23 cellular contexts compared by ENCODE assay signal in the genomic region with DNA sequence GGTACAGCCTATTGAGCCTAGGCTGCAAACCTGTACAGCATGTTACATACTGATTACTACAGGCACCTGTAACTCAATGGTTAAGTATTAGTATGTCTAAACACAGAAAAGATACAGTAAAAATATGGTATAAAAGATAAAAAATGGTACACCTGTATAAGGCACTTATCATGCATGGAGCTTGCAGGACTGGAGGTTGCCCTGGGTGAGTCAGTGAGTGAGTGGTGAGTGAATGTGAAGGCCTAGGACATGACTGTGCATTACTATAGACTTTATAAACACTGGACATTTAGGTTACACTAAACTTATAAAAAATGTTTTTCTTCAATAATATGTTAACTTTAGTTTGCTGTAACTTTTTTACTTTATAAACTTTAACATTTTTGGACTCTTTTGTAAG.
DNase-seq lines count a peak whose midpoint lies in the region; ATAC-seq and TF ChIP-seq lines count a peak whose summit lies in the region.
"Had no signal": no experiment of that assay in that cellular context is flagged by ENCODE, and none has a peak within 500 bp of the region (broad histone marks: within the 10 kb centered on the region; RNA-seq: fewer than 3 reads in every experiment).

No MANE protein-coding gene starts in this region.

- H3K27me3 ChIP-seq in MG63 (no peaks in the 10 kb centered on the region), brain microvascular endothelial cell (replicated peaks) (no peaks in the 10 kb centered on the region)
- H3K27me3 ChIP-seq: SJCRH30, suprapubic skin had no signal

- TF ChIP-seq CTCF in brain microvascular endothelial cell (IDR thresholded peaks at IDR 0.05; ENCODE audit: low read depth, low read length, missing control alignments) = no peak

- DNase-seq in Daoy (ENCODE audit: low read depth) (peak; percentile 74), MG63 (peak; percentile 66), brain microvascular endothelial cell (peak; percentile 61), iris pigment epithelial cell (ENCODE audit: low read depth) (peak; percentile 77), AG08395 (ENCODE audit: low spot score) (no peak), NCI-H2107 treated with DMSO at 0.1 percent for 48 hours (lab: John Stamatoyannopoulos, UW; ENCODE audit: unreplicated experiment) (no peak)
- DNase-seq in activated CD8-positive, alpha-beta memory T cell treated with anti-CD3 and anti-CD28 coated beads, Interleukin-2, amount 50 U/mL, for 48 hours = no peak
- DNase-seq: activated CD4-positive, alpha-beta memory T cell treated with anti-CD3 and anti-CD28 coated beads, Interleukin-2, amount 10 ng/mL, durations not matched to agents 7 days and 5 days; activated CD4-positive, CD25-positive, alpha-beta regulatory T cell; activated T-cell treated with anti-CD3 and anti-CD28 coated beads, Interleukin-2, amount 50 U/mL, for 72 hours; CD8-positive, alpha-beta T cell; DMS53; erythroblast; Karpas-422; NCI-H1105 treated with DMSO at 0.1 percent for 48 hours; NCI-H774; occipital lobe; OCI-M1; right cardiac atrium; SJCRH30 had no signal

- in situ Hi-C loops in brain microvascular endothelial cell (cut with HindIII; ENCODE audit: low pct_ligation_motif_present, low sequenced_read_pairs) = loop anchor here (25.0 kb wide), 1 partner anchor 182 kb away; the partner anchor contains the start of genes HNRNPK and RMI1

- ATAC-seq in HG02610 (IDR thresholded peaks at IDR 0.05; ENCODE audit: unreplicated experiment) = no peak
- ATAC-seq: activated T-cell treated with anti-CD3 and anti-CD28 coated beads, Interleukin-2, amount 50 U/mL, for 72 hours; CD8-positive, alpha-beta T cell; right cardiac atrium had no signal

- H3K36me3 ChIP-seq in MG63 (no peaks in the 10 kb centered on the region), brain microvascular endothelial cell (replicated peaks) (no peaks in the 10 kb centered on the region)
- H3K36me3 ChIP-seq: SJCRH30, suprapubic skin had no signal

- H3K9me3 ChIP-seq in MG63 = no peaks in the 10 kb centered on the region
- H3K9me3 ChIP-seq: SJCRH30, suprapubic skin had no signal

- H3K4me3 ChIP-seq in MG63 = no peak overlapping the region
- no peak overlapping the region for H3K4me3 ChIP-seq in brain microvascular endothelial cell (ENCODE audit: low read depth, low read length)
- H3K4me3 ChIP-seq: lung, SJCRH30, suprapubic skin had no signal

- H3K27ac ChIP-seq in brain microvascular endothelial cell = no peak overlapping the region
- H3K27ac ChIP-seq: suprapubic skin had no signal

Comparison
In these comparisons a context has a peak if more than half of its experiments do, and no peak if none do; other contexts are left out.
1. DNase-seq: peak in Daoy (single experiment), MG63 (single experiment), brain microvascular endothelial cell (single experiment) and iris pigment epithelial cell (single experiment); none in AG08395 (single experiment), activated CD8-positive, alpha-beta memory T cell treated with anti-CD3 and anti-CD28 coated beads, Interleukin-2, amount 50 U/mL, for 48 hours (single experiment) and NCI-H2107 treated with DMSO at 0.1 percent for 48 hours (single experiment).